16 cellular contexts compared by ENCODE assay signal in genomic region chr9:4143951-4144717, GRCh38.
DNase-seq lines count a peak whose midpoint lies in the region; TF ChIP-seq lines count a peak whose summit lies in the region.
"Had no signal": no experiment of that assay in that cellular context is flagged by ENCODE, and none has a peak within 500 bp of the region (broad histone marks: within the 10 kb centered on the region; RNA-seq: fewer than 3 reads in every experiment).

No MANE protein-coding gene starts in this region.

- H3K27me3 ChIP-seq in skeletal muscle satellite cell (ENCODE audit: control insufficient read depth, insufficient read depth, low read length), result no peaks in the 10 kb centered on the region
- H3K27me3 ChIP-seq: upper lobe of right lung had no signal

- H3K36me3 Mint-ChIP-seq in activated naive CD8-positive, alpha-beta T cell treated with anti-CD3 and anti-CD28 coated beads for 36 hours, result no peaks in the 10 kb centered on the region
- H3K36me3 Mint-ChIP-seq: activated naive CD4-positive, alpha-beta T cell treated with anti-CD3 and anti-CD28 coated beads, Interleukin-2, amount 10 ng/mL, durations not matched to agents 7 days and 5 days had no signal

- peak overlapping the region; percentile 60 for H3K4me3 ChIP-seq in skeletal muscle satellite cell (ENCODE audit: low read length)
- H3K4me3 ChIP-seq: upper lobe of right lung had no signal

- no peaks in the 10 kb centered on the region for H3K9me3 Mint-ChIP-seq in activated naive CD8-positive, alpha-beta T cell treated with anti-CD3 and anti-CD28 coated beads for 36 hours
- H3K9me3 Mint-ChIP-seq: activated CD4-positive, alpha-beta memory T cell treated with anti-CD3 and anti-CD28 coated beads, Interleukin-2, amount 10 ng/mL, durations not matched to agents 7 days and 5 days; activated naive CD4-positive, alpha-beta T cell treated with anti-CD3 and anti-CD28 coated beads, Interleukin-2, amount 10 ng/mL, durations not matched to agents 7 days and 5 days had no signal

- H3K36me3 ChIP-seq in skeletal muscle satellite cell (ENCODE audit: insufficient read depth, low read length), result no peaks in the 10 kb centered on the region
- H3K36me3 ChIP-seq: upper lobe of right lung had no signal

- H3K9ac ChIP-seq in skeletal muscle satellite cell (ENCODE audit: low read depth, low read length), result peak overlapping the region; percentile 69
- H3K9ac ChIP-seq: KMS-11 had no signal

- no peak overlapping the region for H3K27ac Mint-ChIP-seq in activated naive CD8-positive, alpha-beta T cell treated with anti-CD3 and anti-CD28 coated beads for 36 hours
- H3K27ac Mint-ChIP-seq: activated CD4-positive, alpha-beta memory T cell treated with anti-CD3 and anti-CD28 coated beads, Interleukin-2, amount 10 ng/mL, durations not matched to agents 7 days and 5 days; activated naive CD4-positive, alpha-beta T cell treated with anti-CD3 and anti-CD28 coated beads, Interleukin-2, amount 10 ng/mL, durations not matched to agents 7 days and 5 days had no signal

- DNase-seq in HCEC 1CT (peak; percentile 89), amniotic epithelial cell (ENCODE audit: low read depth) (peak; percentile 70), hepatic stellate cell (ENCODE audit: low spot score) (peak; percentile 13), HT-29 (ENCODE audit: low spot score) (no peak), germinal center (ENCODE audit: low spot score) (no peak), erythroblast (lab: John Stamatoyannopoulos, UW) (no peak)
- DNase-seq in activated naive CD8-positive, alpha-beta T cell treated with anti-CD3 and anti-CD28 coated beads for 36 hours, result no peak
- DNase-seq: activated CD4-positive, alpha-beta memory T cell treated with anti-CD3 and anti-CD28 coated beads, Interleukin-2, amount 10 ng/mL, durations not matched to agents 7 days and 5 days; activated naive CD4-positive, alpha-beta T cell treated with anti-CD3 and anti-CD28 coated beads, Interleukin-2, amount 10 ng/mL, durations not matched to agents 7 days and 5 days; DMS53; left colon; NCI-H345; posterior cingulate gyrus; upper lobe of right lung had no signal

- peak overlapping the region; percentile 79 for H3K4me2 ChIP-seq in skeletal muscle satellite cell (ENCODE audit: low read length)
- H3K4me2 ChIP-seq: KMS-11 had no signal

- TF ChIP-seq POLR2A in erythroblast (IDR thresholded peaks at IDR 0.05; ENCODE audit: low read length), result no peak

- peaks cover 13% of the 10 kb centered on the region for H3K27me3 Mint-ChIP-seq in activated naive CD8-positive, alpha-beta T cell treated with anti-CD3 and anti-CD28 coated beads for 36 hours
- H3K27me3 Mint-ChIP-seq: activated naive CD4-positive, alpha-beta T cell treated with anti-CD3 and anti-CD28 coated beads, Interleukin-2, amount 10 ng/mL, durations not matched to agents 7 days and 5 days had no signal

- H3K4me1 Mint-ChIP-seq in activated naive CD8-positive, alpha-beta T cell treated with anti-CD3 and anti-CD28 coated beads for 36 hours, result peaks cover 3% of the 10 kb centered on the region
- H3K4me1 Mint-ChIP-seq: activated CD4-positive, alpha-beta memory T cell treated with anti-CD3 and anti-CD28 coated beads, Interleukin-2, amount 10 ng/mL, durations not matched to agents 7 days and 5 days; activated naive CD4-positive, alpha-beta T cell treated with anti-CD3 and anti-CD28 coated beads, Interleukin-2, amount 10 ng/mL, durations not matched to agents 7 days and 5 days had no signal

- peaks cover 39% of the 10 kb centered on the region for H3K4me1 ChIP-seq in skeletal muscle satellite cell (ENCODE audit: control insufficient read depth, insufficient read depth, low read length)
- H3K4me1 ChIP-seq: upper lobe of right lung had no signal

- H3K4me3 Mint-ChIP-seq in activated naive CD8-positive, alpha-beta T cell treated with anti-CD3 and anti-CD28 coated beads for 36 hours, result no peak overlapping the region
- H3K4me3 Mint-ChIP-seq: activated CD4-positive, alpha-beta memory T cell treated with anti-CD3 and anti-CD28 coated beads, Interleukin-2, amount 10 ng/mL, durations not matched to agents 7 days and 5 days; activated naive CD4-positive, alpha-beta T cell treated with anti-CD3 and anti-CD28 coated beads, Interleukin-2, amount 10 ng/mL, durations not matched to agents 7 days and 5 days had no signal

- H3K9me3 ChIP-seq in skeletal muscle satellite cell (replicated peaks; ENCODE audit: low read length), result no peaks in the 10 kb centered on the region
- H3K9me3 ChIP-seq: upper lobe of right lung had no signal

Comparison
In these comparisons a context has a peak if more than half of its experiments do, and no peak if none do; other contexts are left out.
1. DNase-seq: peak in HCEC 1CT (single experiment), amniotic epithelial cell (single experiment) and hepatic stellate cell (single experiment); none in HT-29 (single experiment), germinal center (single experiment), activated naive CD8-positive, alpha-beta T cell treated with anti-CD3 and anti-CD28 coated beads for 36 hours (single experiment) and erythroblast (0 of 2).